ENCODE assay signal across 9 cellular contexts in genomic region chr17:37373530-37374159, GRCh38. TPM values are rescaled to one million over a fixed set of nuclear protein-coding genes. Genes with fewer than 3 reads are reported as not detected.
A peak's percentile ranks its signal among the peaks of the same experiment; 100 is the strongest.
DNase-seq lines count a peak whose midpoint lies in the region; ATAC-seq and TF ChIP-seq lines count a peak whose summit lies in the region.
"Had no signal": no experiment of that assay in that cellular context is flagged by ENCODE, and none has a peak within 500 bp of the region (broad histone marks: within the 10 kb centered on the region; RNA-seq: fewer than 3 reads in every experiment).

No MANE protein-coding gene starts in this region.

- DNase-seq in OCI-M2 (lab: John Stamatoyannopoulos, UW; ENCODE audit: unreplicated experiment) (peak; percentile 30), activated T-cell treated with anti-CD3 and anti-CD28 coated beads for 1 hour (ENCODE audit: low read depth) (peak; percentile 26), epithelial cell of proximal tubule (ENCODE audit: low read depth) (no peak)
- DNase-seq in naive thymus-derived CD8-positive, alpha-beta T cell: peak; percentile 12 to 78 (median 60)
- DNase-seq in stimulated activated naive CD8-positive, alpha-beta T cell treated with anti-CD3 and anti-CD28 coated beads, Interleukin-15, Interleukin-2, amounts not matched to agents 100 U/mL and 50 U/mL, for 24 hours: peak; percentile 63

- TF ChIP-seq CTCF in LNCAP (IDR thresholded peaks at IDR 0.05) (peak; percentile 99), epithelial cell of proximal tubule (conservative IDR thresholded peaks at IDR 0.05; ENCODE audit: low read depth, low read length) (peak; percentile 100)

- H3K4me1 Mint-ChIP-seq in naive thymus-derived CD8-positive, alpha-beta T cell: peaks cover 1 to 8% (median 5%) of the 10 kb centered on the region in 4 donors

- ATAC-seq in GM18499 (IDR thresholded peaks at IDR 0.05; ENCODE audit: insufficient read depth, unreplicated experiment) (peak; percentile 65), GM18502 (IDR thresholded peaks at IDR 0.05; ENCODE audit: poor library complexity, unreplicated experiment) (no peak)
- ATAC-seq in naive thymus-derived CD8-positive, alpha-beta T cell: peak; percentile 99 to 100
- peak; percentile 99 for ATAC-seq in stimulated activated naive CD8-positive, alpha-beta T cell treated with anti-CD3 and anti-CD28 coated beads, Interleukin-15, Interleukin-2, amounts not matched to agents 100 U/mL and 50 U/mL, for 24 hours

- no peaks in the 10 kb centered on the region for H3K9me3 Mint-ChIP-seq in naive thymus-derived CD8-positive, alpha-beta T cell

- POLR2A ChIA-PET in naive thymus-derived CD8-positive, alpha-beta T cell (lab: Charles Lee): interaction anchor here (0.7 kb wide), 2 partner anchors 17 to 236 kb away, joined by 3 to 4 read pairs; no protein-coding TSS in a partner anchor

- H3K27ac Mint-ChIP-seq in naive thymus-derived CD8-positive, alpha-beta T cell: peak overlapping the region in 2 of 10 donors; percentile 5 to 33

- H3K4me3 Mint-ChIP-seq in naive thymus-derived CD8-positive, alpha-beta T cell: no peak overlapping the region

- H3K27me3 Mint-ChIP-seq in naive thymus-derived CD8-positive, alpha-beta T cell: no peaks in the 10 kb centered on the region

- no peak overlapping the region for H3K4me3 ChIP-seq in epithelial cell of proximal tubule (ENCODE audit: low read depth, low read length)

- no peaks in the 10 kb centered on the region for H3K36me3 Mint-ChIP-seq in naive thymus-derived CD8-positive, alpha-beta T cell

RNA-seq across cellular contexts. Expression of gene C17orf78, which starts 2.1 kb away (rescaled TPM):
- not detected in 2 replicates for total RNA-seq in epithelial cell of proximal tubule
- total RNA-seq in naive thymus-derived CD8-positive, alpha-beta T cell: not detected
- not detected for polyA plus RNA-seq in naive thymus-derived CD8-positive, alpha-beta T cell
- total RNA-seq: lower leg skin had no signal

RNA-seq across cellular contexts. Expression of gene ACACA, which starts 33.0 kb away (rescaled TPM):
- 26.4 and 45.4 TPM in 2 replicates for total RNA-seq in epithelial cell of proximal tubule
- 10 to 100 TPM; 11.8 to 15.2 TPM for total RNA-seq in naive thymus-derived CD8-positive, alpha-beta T cell
- 1 to 10 TPM; 5.7 to 9.0 (median 7.4) TPM for polyA plus RNA-seq in naive thymus-derived CD8-positive, alpha-beta T cell

RNA-seq across cellular contexts. Expression of gene TADA2A, which starts 33.0 kb away (rescaled TPM):
- 10.4 and 14.0 TPM in 2 replicates for total RNA-seq in epithelial cell of proximal tubule
- 10 to 100 TPM; 28.4 to 32.4 TPM for total RNA-seq in naive thymus-derived CD8-positive, alpha-beta T cell
- polyA plus RNA-seq in naive thymus-derived CD8-positive, alpha-beta T cell: 10 to 100 TPM in 2 of 3 donors, 1 to 10 TPM in 1; 6.9 to 17.4 (median 11.6) TPM
